8 cellular contexts compared by ENCODE assay signal in genomic region chr14:58200480-58200841, GRCh38. TPM values are rescaled to one million over a fixed set of nuclear protein-coding genes. Genes with fewer than 3 reads are reported as not detected.
DNase-seq lines count a peak whose midpoint lies in the region; ATAC-seq, FAIRE-seq and TF ChIP-seq lines count a peak whose summit lies in the region.

No MANE protein-coding gene starts in this region.

- H3K4me3 ChIP-seq in left ventricle myocardium inferior (peak overlapping the region; percentile 94), small intestine (ENCODE audit: low read depth in 1 of 2, low read length in 2 of 2) (peak overlapping the region; percentile 80 to 86)

- in situ Hi-C loops in GM13977 (cut with MboI; ENCODE audit: low pct_unique_long_range_greater_than_20kb, low sequenced_read_pairs, unreplicated experiment), result no loop called here

- H3K4me1 Mint-ChIP-seq in WTC11, result peaks cover 12% of the 10 kb centered on the region

- DNase-seq in WTC11 (ENCODE audit: low spot score) (no peak), left ventricle myocardium inferior (no peak), small intestine (no peak), HuH-7.5 (ENCODE audit: low spot score) (no peak), GM13977 (ENCODE audit: low spot score) (no peak), NCI-H82 (lab: John Stamatoyannopoulos, UW) (no peak)

- no peak for FAIRE-seq in small intestine (lab: Jason Lieb, UNC)

- H3K4me3 Mint-ChIP-seq in WTC11, result peak overlapping the region; percentile 96

- POLR2A ChIA-PET in WTC11 (lab: Charles Lee), result interaction anchor here (1.1 kb wide), 1 partner anchor 25 kb away, joined by 3 read pairs; no protein-coding TSS in a partner anchor

- no peaks in the 10 kb centered on the region for H3K36me3 Mint-ChIP-seq in WTC11

- no peaks in the 10 kb centered on the region for H3K9me3 Mint-ChIP-seq in WTC11

- TF ChIP-seq CTCF in WTC11 (IDR thresholded peaks at IDR 0.05) (no peak), left ventricle myocardium inferior (IDR thresholded peaks at IDR 0.05; ENCODE audit: borderline replicate concordance) (no peak), GM13977 (IDR thresholded peaks at IDR 0.05; ENCODE audit: extremely low read depth, insufficient read depth, missing control alignments) (no peak)

- H3K27ac ChIP-seq in left ventricle myocardium inferior (replicated peaks), result peak overlapping the region; percentile 96
- peak overlapping the region; percentile 95 to 99 for H3K27ac ChIP-seq in small intestine (ENCODE audit: low read depth in 1 of 2, low read length in 1 of 2)

- peak overlapping the region; percentile 67 for H3K27ac Mint-ChIP-seq in WTC11

- CTCF ChIA-PET in WTC11 (lab: Charles Lee), result no interaction called here

- 0 to 1% (median 0%) methylated on average over 11 of the region's 11 CpGs for WGBS in small intestine, 3 donors

- no peaks in the 10 kb centered on the region for H3K27me3 ChIP-seq in left ventricle myocardium inferior (ENCODE audit: low read depth)
- no peaks in the 10 kb centered on the region for H3K27me3 ChIP-seq in small intestine (ENCODE audit: control insufficient read depth in 2 of 2, insufficient read depth in 2 of 2, low read length in 2 of 2)

- H3K9me3 ChIP-seq in left ventricle myocardium inferior (replicated peaks), result no peaks in the 10 kb centered on the region
- H3K9me3 ChIP-seq in small intestine (ENCODE audit: control insufficient read depth, low read depth), result no peaks in the 10 kb centered on the region

- H3K27me3 Mint-ChIP-seq in WTC11 (ENCODE audit: low read depth), result peaks cover 5% of the 10 kb centered on the region

- peaks cover 26% of the 10 kb centered on the region for H3K36me3 ChIP-seq in left ventricle myocardium inferior
- no peaks in the 10 kb centered on the region for H3K36me3 ChIP-seq in small intestine (ENCODE audit: control insufficient read depth in 2 of 2, insufficient read depth in 2 of 2, low read length in 2 of 2)

- intact Hi-C loops in left ventricle myocardium inferior (cut with micrococcal nuclease), result loop anchor here (10.0 kb wide), 1 partner anchor 124 kb away; no protein-coding TSS in a partner anchor

- H3K4me1 ChIP-seq in left ventricle myocardium inferior (peaks cover 28% of the 10 kb centered on the region), small intestine (ENCODE audit: control insufficient read depth in 2 of 2, insufficient read depth in 1 of 2, low read depth in 1 of 2, low read length in 1 of 2) (peaks cover 0 to 3% of the 10 kb centered on the region in 2 donors)

- ATAC-seq in GM18868 (IDR thresholded peaks at IDR 0.05; ENCODE audit: unreplicated experiment) (peak; percentile 14), HG02759 (IDR thresholded peaks at IDR 0.05; ENCODE audit: unreplicated experiment) (peak; percentile 7), WTC11 (peak; percentile 8; the same call in 1 of the 2 replicates)

TF ChIP-seq in WTC11, 78 proteins besides CTCF, POLR2A, EP300 and RAD21:
- TF ChIP-seq TEAD4 (CRISPR knock-in tag; IDR thresholded peaks at IDR 0.05) (no peak), ETV6 (CRISPR knock-in tag; IDR thresholded peaks at IDR 0.05) (no peak), CREB1 (CRISPR knock-in tag; IDR thresholded peaks at IDR 0.05) (no peak), PREB (CRISPR knock-in tag; IDR thresholded peaks at IDR 0.05; ENCODE audit: borderline replicate concordance) (no peak), SMAD4 (CRISPR knock-in tag; IDR thresholded peaks at IDR 0.05) (no peak)
- TF ChIP-seq, protein P1, sequence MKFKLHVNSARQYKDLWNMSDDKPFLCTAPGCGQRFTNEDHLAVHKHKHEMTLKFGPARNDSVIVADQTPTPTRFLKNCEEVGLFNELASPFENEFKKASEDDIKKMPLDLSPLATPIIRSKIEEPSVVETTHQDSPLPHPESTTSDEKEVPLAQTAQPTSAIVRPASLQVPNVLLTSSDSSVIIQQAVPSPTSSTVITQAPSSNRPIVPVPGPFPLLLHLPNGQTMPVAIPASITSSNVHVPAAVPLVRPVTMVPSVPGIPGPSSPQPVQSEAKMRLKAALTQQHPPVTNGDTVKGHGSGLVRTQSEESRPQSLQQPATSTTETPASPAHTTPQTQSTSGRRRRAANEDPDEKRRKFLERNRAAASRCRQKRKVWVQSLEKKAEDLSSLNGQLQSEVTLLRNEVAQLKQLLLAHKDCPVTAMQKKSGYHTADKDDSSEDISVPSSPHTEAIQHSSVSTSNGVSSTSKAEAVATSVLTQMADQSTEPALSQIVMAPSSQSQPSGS (CRISPR knock-in tag; IDR thresholded peaks at IDR 0.05; ENCODE audit: borderline replicate concordance, low read depth), result no peak

RNA-seq across cellular contexts. Expression of gene ACTR10, which starts 0.5 kb away (rescaled TPM):
- total RNA-seq in WTC11 (2021) (30.9 to 35.5 TPM (median 32.5 TPM) in 3 replicates), left ventricle myocardium inferior (71.8 TPM)
- polyA plus RNA-seq in small intestine, result 10 to 100 TPM; 48.5 to 74.0 (median 63.1) TPM

RNA-seq across cellular contexts. Expression of gene PSMA3, which starts 44.2 kb away (rescaled TPM):
- 260 to 286 TPM (median 270 TPM) in 3 replicates for total RNA-seq in WTC11 (2021)
- total RNA-seq in left ventricle myocardium inferior, result 161 TPM
- 100 to 1,000 TPM; 166 to 206 (median 175) TPM for polyA plus RNA-seq in small intestine

RNA-seq across cellular contexts. Expression of gene ARMH4, which starts 48.4 kb away (rescaled TPM):
- total RNA-seq in WTC11 (2021), result 11.8 to 12.2 TPM (median 12.1 TPM) in 3 replicates
- total RNA-seq in left ventricle myocardium inferior, result 7.3 TPM
- polyA plus RNA-seq in small intestine, result under 1 TPM in 1 of 3 donors, not detected in 2; 0.81 TPM
